In the genomic region with DNA sequence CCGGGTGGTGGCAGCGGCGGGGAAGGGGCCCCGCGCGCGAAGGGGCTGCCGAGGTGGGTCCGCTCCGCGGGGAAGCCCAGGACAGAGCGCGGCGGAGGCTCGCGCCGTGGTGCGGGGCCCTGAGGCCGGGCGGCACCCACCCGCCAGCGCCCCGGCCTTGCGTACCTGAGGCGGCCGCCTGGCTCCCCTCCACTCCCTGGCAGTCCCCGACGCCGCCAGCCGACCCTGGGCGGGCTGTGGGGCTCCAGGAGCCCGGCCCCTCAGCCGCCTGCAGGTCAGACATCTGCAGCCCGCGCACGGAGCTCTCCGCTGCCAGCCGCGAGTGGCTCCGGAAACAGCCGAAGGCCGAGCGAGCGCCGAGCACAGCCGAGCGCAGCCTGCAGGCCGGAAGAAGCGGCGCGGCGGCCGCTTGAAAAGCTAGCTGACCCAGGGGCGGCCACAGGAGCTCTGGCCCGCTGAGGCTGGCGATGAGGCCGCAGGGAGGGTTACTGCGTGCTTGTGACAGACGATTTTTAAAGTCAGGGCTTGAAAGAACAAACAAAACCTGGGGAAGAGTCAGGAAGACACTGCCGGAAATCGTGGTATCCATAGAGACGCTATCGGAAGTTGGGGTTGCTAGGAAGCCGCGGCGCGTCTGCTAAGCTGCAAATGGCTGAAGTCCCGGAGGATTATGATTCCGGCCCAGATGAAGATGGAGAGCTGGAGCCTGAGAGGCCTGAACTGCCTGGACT, we compare ENCODE assay signal across 8 cellular contexts. TPM values are rescaled to one million over a fixed set of nuclear protein-coding genes. Genes with fewer than 3 reads are reported as not detected.
DNase-seq lines count a peak whose midpoint lies in the region; ATAC-seq and TF ChIP-seq lines count a peak whose summit lies in the region.

A gene (plus strand): TSS at position 609 of the 731 bp plus-strand sequence. CDS start 40 bp downstream, at position 649.
A gene with protein sequence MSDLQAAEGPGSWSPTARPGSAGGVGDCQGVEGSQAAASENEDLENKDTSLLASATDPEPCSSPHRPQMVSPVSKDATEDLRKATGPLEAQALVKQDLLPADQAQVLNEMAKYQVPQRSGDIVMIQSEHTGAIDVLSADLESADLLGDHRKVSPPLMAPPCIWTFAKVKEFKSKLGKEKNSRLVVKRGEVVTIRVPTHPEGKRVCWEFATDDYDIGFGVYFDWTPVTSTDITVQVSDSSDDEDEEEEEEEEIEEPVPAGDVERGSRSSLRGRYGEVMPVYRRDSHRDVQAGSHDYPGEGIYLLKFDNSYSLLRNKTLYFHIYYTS (minus strand): TSS at position 324 of the 731 bp plus-strand sequence. CDS start 41 bp downstream, at position 283.

- no peaks in the 10 kb centered on the region for H3K27me3 Mint-ChIP-seq in nephron (ENCODE audit: low read depth)

- no peaks in the 10 kb centered on the region; the same call in 1 of the 2 replicates for H3K36me3 ChIP-seq in Panc1 (ENCODE audit: control insufficient read depth, insufficient read depth, low read length)

- no peaks in the 10 kb centered on the region for H3K27me3 ChIP-seq in Panc1 (ENCODE audit: control insufficient read depth, insufficient read depth, low read length)

- H3K9me3 ChIP-seq in Panc1 (ENCODE audit: control insufficient read depth, insufficient read depth, low read depth, low read length), result no peaks in the 10 kb centered on the region

- peaks cover 32% of the 10 kb centered on the region for H3K4me1 Mint-ChIP-seq in nephron

- H3K27ac Mint-ChIP-seq in nephron, result peak within 1 kb of the TSS in 2 of 3 experiments; percentile 93 to 96

- H3K4me3 Mint-ChIP-seq in nephron, result peak within 1 kb of the TSS; percentile 92 to 95 (median 94)

- DNase-seq in Daoy (ENCODE audit: low read depth) (peak; percentile 90), KG1 (lab: John Stamatoyannopoulos, UW) (peak; percentile 93), Panc1 (ENCODE audit: low read depth, low spot score) (peak; percentile 69), fibroblast of the aortic adventitia (ENCODE audit: low read depth) (peak; percentile 85)
- peak; percentile 58 to 71 for DNase-seq in activated T-helper 1 cell treated with anti-CD3 and anti-CD28 coated beads, Interleukin-2, amount 50 U/mL, for 16 hours (ENCODE audit: low read depth in 1 of 2, low spot score in 1 of 2)
- DNase-seq in stimulated activated naive CD8-positive, alpha-beta T cell treated with anti-CD3 and anti-CD28 coated beads, Interleukin-15, Interleukin-2, amounts not matched to agents 100 U/mL and 50 U/mL, for 24 hours, result peak; percentile 86

- ATAC-seq in GM21723 (IDR thresholded peaks at IDR 0.05; ENCODE audit: unreplicated experiment) (peak; percentile 84), Panc1 (peak; percentile 99)
- peak; percentile 96 for ATAC-seq in stimulated activated naive CD8-positive, alpha-beta T cell treated with anti-CD3 and anti-CD28 coated beads, Interleukin-15, Interleukin-2, amounts not matched to agents 100 U/mL and 50 U/mL, for 24 hours

- intact Hi-C loops in Panc1 (cut with micrococcal nuclease; ENCODE audit: unreplicated experiment), result no loop called here

- H3K27ac ChIP-seq in Panc1 (ENCODE audit: low read length), result peak within 1 kb of the TSS; percentile 81

- CTCF ChIA-PET in Panc1 (lab: Charles Lee), result interaction anchor here (0.5 kb wide), 1 partner anchor 28 kb away, joined by 3 read pairs; no protein-coding TSS in a partner anchor

- no TSS peak for BruUV-seq in Panc1 (replicated peaks; lab: Mats Ljungman, UMichigan)

- H3K4me3 ChIP-seq in Panc1 (ENCODE audit: low read depth in 2 of 2, low read length in 2 of 2), result peak within 1 kb of the TSS; percentile 70 to 83
- H3K4me3 ChIP-seq in fibroblast of the aortic adventitia (ENCODE audit: low read depth, low read length), result peak within 1 kb of the TSS; percentile 88

- TF ChIP-seq CTCF in Panc1 (IDR thresholded peaks at IDR 0.05), result peak; percentile 27; the same call in 1 of the 2 replicates
- TF ChIP-seq CTCF in fibroblast of the aortic adventitia (IDR thresholded peaks at IDR 0.05; ENCODE audit: insufficient read depth, low read length), result peak; percentile 35
- peak; percentile 29 to 36 (median 30) for TF ChIP-seq CTCF in nephron (IDR thresholded peaks at IDR 0.05; ENCODE audit: unreplicated experiment in 3 of 3)

- POLR2A ChIA-PET in Panc1 (lab: Charles Lee), result interaction anchor here (0.6 to 0.7 kb wide), 3 partner anchors 205 to 654 kb away, joined by 3 to 14 read pairs (median 5); no protein-coding TSS in a partner anchor

- no peaks in the 10 kb centered on the region for H3K9me3 Mint-ChIP-seq in nephron

- peaks cover 6% of the 10 kb centered on the region for H3K4me1 ChIP-seq in Panc1 (ENCODE audit: control insufficient read depth, insufficient read depth, low read length)

- peaks cover 10% of the 10 kb centered on the region for H3K36me3 Mint-ChIP-seq in nephron (ENCODE audit: low read depth)

- in situ Hi-C loops in Panc1 (cut with HindIII; ENCODE audit: low pct_unique_long_range_greater_than_20kb, low sequenced_read_pairs), result no loop called here

RNA-seq across cellular contexts. Expression of the first gene that starts in this region (rescaled TPM):
- 3.0 and 4.5 TPM in 2 replicates for total RNA-seq in Daoy (2014; rRNA removed; shearing (Covaris generic))
- total RNA-seq in Panc1 (2021; ENCODE audit: unreplicated experiment) (1.4 TPM), fibroblast of the aortic adventitia (ENCODE audit: low replicate concordance) (2.0 and 3.6 TPM in 2 replicates)
- polyA plus RNA-seq in Panc1 (2012; ENCODE audit: insufficient read length), result 1.0 TPM

RNA-seq across cellular contexts. Expression of the second gene that starts in this region (rescaled TPM):
- total RNA-seq in Daoy (2014; rRNA removed; shearing (Covaris generic)), result 15.4 and 17.2 TPM in 2 replicates
- total RNA-seq in Panc1 (2021; ENCODE audit: unreplicated experiment), result 8.5 TPM
- 3.4 TPM for polyA plus RNA-seq in Panc1 (2012; ENCODE audit: insufficient read length)
- 7.4 and 14.5 TPM in 2 replicates for total RNA-seq in fibroblast of the aortic adventitia (ENCODE audit: low replicate concordance)

Comparison
In these comparisons a context has a peak if more than half of its experiments do, and no peak if none do; other contexts are left out.
1. Peak in every context shown above with its lines: DNase-seq, ATAC-seq, H3K4me3 ChIP-seq and H3K27ac ChIP-seq.